In the genomic region with DNA sequence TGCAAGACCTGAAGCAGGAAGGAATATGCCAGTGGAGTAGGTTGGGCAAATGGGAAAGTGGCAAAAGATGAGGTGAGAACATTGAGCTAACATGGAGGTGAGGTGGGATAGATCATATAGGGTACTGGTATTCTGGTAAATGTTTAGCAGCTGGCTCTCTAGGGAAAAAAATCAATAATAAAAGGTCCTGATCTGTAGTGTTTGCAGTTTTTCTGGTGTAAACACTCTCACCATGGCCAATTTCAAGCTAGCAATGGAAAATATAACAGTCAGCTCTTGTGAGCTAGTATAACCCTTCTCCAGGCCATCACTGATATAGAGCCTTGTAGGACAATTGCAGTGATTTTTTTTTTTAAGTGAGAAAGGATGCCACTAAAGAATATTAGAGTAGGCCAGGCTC, we compare ENCODE assay signal across 1 cellular context.
TF ChIP-seq lines count a peak whose summit lies in the region.

No MANE protein-coding gene starts in this region.

TF ChIP-seq in HepG2, 621 proteins besides CTCF, POLR2A, EP300 and RAD21 (continued from another document):
- TF ChIP-seq SIX4 (CRISPR knock-in tag; IDR thresholded peaks at IDR 0.05) (no peak), TEAD2 (CRISPR knock-in tag; IDR thresholded peaks at IDR 0.05) (no peak), ZNF121 (CRISPR knock-in tag; IDR thresholded peaks at IDR 0.05) (no peak), ZNF850 (CRISPR knock-in tag; conservative IDR thresholded peaks at IDR 0.05) (no peak), PHF20 (CRISPR knock-in tag; IDR thresholded peaks at IDR 0.05) (no peak)
